ENCODE assay signal across 24 cellular contexts in the genomic region with DNA sequence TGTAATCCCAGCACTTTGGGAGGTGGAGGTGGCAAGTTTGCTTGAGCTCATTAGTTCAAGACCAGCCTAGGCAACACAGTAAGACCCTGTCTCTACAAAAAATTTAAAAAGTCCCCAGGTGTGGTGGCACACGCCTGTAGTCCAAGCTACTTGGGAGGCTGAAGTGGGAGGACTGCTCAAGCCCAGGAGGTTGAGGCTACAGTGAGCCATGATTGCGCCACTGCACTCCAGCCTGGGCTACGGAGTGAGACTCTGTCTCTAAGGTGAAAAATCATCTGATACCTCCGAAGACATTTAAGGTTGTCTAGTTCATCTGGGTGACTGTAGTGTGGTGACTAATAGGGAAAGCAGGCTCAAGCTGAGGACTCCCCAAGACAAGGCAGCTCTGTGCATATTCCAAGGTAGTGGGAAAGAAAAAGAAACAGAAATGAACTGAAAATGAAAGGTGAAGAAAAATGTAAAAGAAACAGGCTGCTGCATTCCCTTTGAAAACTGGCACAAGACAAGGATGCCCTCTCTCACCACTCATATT. TPM values are rescaled to one million over a fixed set of nuclear protein-coding genes. Genes with fewer than 3 reads are reported as not detected.
DNase-seq lines count a peak whose midpoint lies in the region; ATAC-seq and TF ChIP-seq lines count a peak whose summit lies in the region.
"Had no signal": no experiment of that assay in that cellular context is flagged by ENCODE, and none has a peak within 500 bp of the region (broad histone marks: within the 10 kb centered on the region; RNA-seq: fewer than 3 reads in every experiment).

No MANE protein-coding gene starts in this region.

- H3K27ac Mint-ChIP-seq in stimulated activated naive CD8-positive, alpha-beta T cell treated with anti-CD3 and anti-CD28 coated beads, Interleukin-15, amount 100 ng/mL, for 72 hours, result no peak overlapping the region
- H3K27ac Mint-ChIP-seq: IgD-negative memory B cell, T-helper 17 cell had no signal

- H3K4me1 ChIP-seq in right atrium auricular region, result peaks cover 0 to 15% of the 10 kb centered on the region in 2 donors
- H3K4me1 ChIP-seq: colonic mucosa had no signal

- no peaks in the 10 kb centered on the region for H3K36me3 ChIP-seq in right atrium auricular region
- H3K36me3 ChIP-seq: colonic mucosa, gastrocnemius medialis, upper lobe of right lung had no signal

- no peak overlapping the region for H3K4me3 ChIP-seq in fibroblast of mammary gland (ENCODE audit: control insufficient read depth, low read depth, low read length)
- H3K4me3 ChIP-seq in right atrium auricular region, result no peak overlapping the region
- H3K4me3 ChIP-seq: colonic mucosa, gastrocnemius medialis, upper lobe of right lung had no signal

- no peaks in the 10 kb centered on the region for H3K9me3 ChIP-seq in right atrium auricular region
- H3K9me3 ChIP-seq: colonic mucosa, gastrocnemius medialis, upper lobe of right lung had no signal

- TF ChIP-seq CTCF in fibroblast of mammary gland (conservative IDR thresholded peaks at IDR 0.05; ENCODE audit: control insufficient read depth, insufficient read depth, low read depth, low read length) (no peak), right atrium auricular region (IDR thresholded peaks at IDR 0.05) (no peak)

- no peak overlapping the region for H3K4me3 Mint-ChIP-seq in stimulated activated naive CD8-positive, alpha-beta T cell treated with anti-CD3 and anti-CD28 coated beads, Interleukin-15, amount 100 ng/mL, for 72 hours
- H3K4me3 Mint-ChIP-seq: CD8-positive, alpha-beta memory T cell; IgD-negative memory B cell; T-helper 17 cell had no signal

- no peaks in the 10 kb centered on the region for H3K27me3 ChIP-seq in right atrium auricular region
- H3K27me3 ChIP-seq: colonic mucosa, gastrocnemius medialis, upper lobe of right lung had no signal

- H3K27me3 Mint-ChIP-seq in stimulated activated naive CD8-positive, alpha-beta T cell treated with anti-CD3 and anti-CD28 coated beads, Interleukin-15, amount 100 ng/mL, for 72 hours, result no peaks in the 10 kb centered on the region
- H3K27me3 Mint-ChIP-seq: CD8-positive, alpha-beta memory T cell; IgD-negative memory B cell; T-helper 17 cell had no signal

- peak; percentile 40 for ATAC-seq in stimulated activated naive CD8-positive, alpha-beta T cell treated with anti-CD3 and anti-CD28 coated beads, Interleukin-15, Interleukin-2, amounts not matched to agents 100 U/mL and 50 U/mL, for 24 hours
- ATAC-seq in stimulated activated naive CD8-positive, alpha-beta T cell treated with anti-CD3 and anti-CD28 coated beads, Interleukin-15, amount 100 ng/mL, for 72 hours, result no peak
- ATAC-seq in SK-N-SH treated with all-trans-retinoic acid at 6 μM for 48 hours, result peak; percentile 36; the same call in 1 of the 3 replicates
- no peak for ATAC-seq in HG03039 (IDR thresholded peaks at IDR 0.05; ENCODE audit: unreplicated experiment)
- no peak for ATAC-seq in HG02610 (IDR thresholded peaks at IDR 0.05; ENCODE audit: unreplicated experiment)
- no peak for ATAC-seq in HG02884 (IDR thresholded peaks at IDR 0.05; ENCODE audit: unreplicated experiment)
- ATAC-seq: gastrocnemius medialis, T-helper 17 cell, upper lobe of right lung had no signal

- peaks cover 8 to 10% of the 10 kb centered on the region in 2 donors for H3K9me3 Mint-ChIP-seq in stimulated activated naive CD8-positive, alpha-beta T cell treated with anti-CD3 and anti-CD28 coated beads, Interleukin-15, amount 100 ng/mL, for 72 hours
- H3K9me3 Mint-ChIP-seq: CD8-positive, alpha-beta memory T cell had no signal

- no peak for DNase-seq in stimulated activated naive CD8-positive, alpha-beta T cell treated with anti-CD3 and anti-CD28 coated beads, Interleukin-15, Interleukin-2, amounts not matched to agents 100 U/mL and 50 U/mL, for 24 hours
- DNase-seq in stimulated activated naive CD8-positive, alpha-beta T cell treated with anti-CD3 and anti-CD28 coated beads, Interleukin-15, amount 100 ng/mL, for 72 hours, result no peak
- DNase-seq in fibroblast of mammary gland (ENCODE audit: low read depth) (peak; percentile 22), right atrium auricular region (ENCODE audit: low spot score) (no peak)
- DNase-seq: activated effector memory CD4-positive, alpha-beta T cell treated with Interleukin-2 at 50 U/mL for 16 hours; amygdala; CD8-positive, alpha-beta memory T cell; colonic mucosa; DND-41; gastrocnemius medialis; GOT3; left cardiac atrium; NCI-H1930; NCI-H446; retina; SHP77 treated with DMSO at 0.1 percent for 48 hours; stimulated activated CD4-positive, alpha-beta T cell treated with anti-CD3 and anti-CD28 coated beads, Interleukin-1b, Interleukin-23, amount 100 ng/mL, for 48 hours; T-helper 17 cell; upper lobe of right lung had no signal

- no peak overlapping the region for H3K27ac ChIP-seq in right atrium auricular region
- H3K27ac ChIP-seq: colonic mucosa, gastrocnemius medialis, upper lobe of right lung had no signal

- H3K4me1 Mint-ChIP-seq in stimulated activated naive CD8-positive, alpha-beta T cell treated with anti-CD3 and anti-CD28 coated beads, Interleukin-15, amount 100 ng/mL, for 72 hours, result peaks cover 57% of the 10 kb centered on the region

TF ChIP-seq in SK-N-SH treated with all-trans-retinoic acid at 6 μM for 48 hours, 23 proteins besides CTCF, POLR2A, EP300 and RAD21:
- TF ChIP-seq, protein P1, sequence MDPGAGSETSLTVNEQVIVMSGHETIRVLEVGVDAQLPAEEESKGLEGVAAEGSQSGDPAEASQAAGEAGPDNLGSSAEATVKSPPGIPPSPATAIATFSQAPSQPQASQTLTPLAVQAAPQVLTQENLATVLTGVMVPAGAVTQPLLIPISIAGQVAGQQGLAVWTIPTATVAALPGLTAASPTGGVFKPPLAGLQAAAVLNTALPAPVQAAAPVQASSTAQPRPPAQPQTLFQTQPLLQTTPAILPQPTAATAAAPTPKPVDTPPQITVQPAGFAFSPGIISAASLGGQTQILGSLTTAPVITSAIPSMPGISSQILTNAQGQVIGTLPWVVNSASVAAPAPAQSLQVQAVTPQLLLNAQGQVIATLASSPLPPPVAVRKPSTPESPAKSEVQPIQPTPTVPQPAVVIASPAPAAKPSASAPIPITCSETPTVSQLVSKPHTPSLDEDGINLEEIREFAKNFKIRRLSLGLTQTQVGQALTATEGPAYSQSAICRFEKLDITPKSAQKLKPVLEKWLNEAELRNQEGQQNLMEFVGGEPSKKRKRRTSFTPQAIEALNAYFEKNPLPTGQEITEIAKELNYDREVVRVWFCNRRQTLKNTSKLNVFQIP (CRISPR knock-in tag; IDR thresholded peaks at IDR 0.05; ENCODE audit: borderline replicate concordance, low read depth), result no peak
- TF ChIP-seq ZC3H10 (CRISPR knock-in tag; IDR thresholded peaks at IDR 0.05), result no peak
- TF ChIP-seq PPARA (CRISPR knock-in tag; IDR thresholded peaks at IDR 0.05; ENCODE audit: borderline replicate concordance), result no peak
- TF ChIP-seq TCF4 (CRISPR knock-in tag; IDR thresholded peaks at IDR 0.05; ENCODE audit: borderline replicate concordance), result no peak
- no peak for TF ChIP-seq ZNF8 (CRISPR knock-in tag; IDR thresholded peaks at IDR 0.05)
- no peak for TF ChIP-seq GLIS3 (CRISPR knock-in tag; IDR thresholded peaks at IDR 0.05)
- TF ChIP-seq, protein P2, sequence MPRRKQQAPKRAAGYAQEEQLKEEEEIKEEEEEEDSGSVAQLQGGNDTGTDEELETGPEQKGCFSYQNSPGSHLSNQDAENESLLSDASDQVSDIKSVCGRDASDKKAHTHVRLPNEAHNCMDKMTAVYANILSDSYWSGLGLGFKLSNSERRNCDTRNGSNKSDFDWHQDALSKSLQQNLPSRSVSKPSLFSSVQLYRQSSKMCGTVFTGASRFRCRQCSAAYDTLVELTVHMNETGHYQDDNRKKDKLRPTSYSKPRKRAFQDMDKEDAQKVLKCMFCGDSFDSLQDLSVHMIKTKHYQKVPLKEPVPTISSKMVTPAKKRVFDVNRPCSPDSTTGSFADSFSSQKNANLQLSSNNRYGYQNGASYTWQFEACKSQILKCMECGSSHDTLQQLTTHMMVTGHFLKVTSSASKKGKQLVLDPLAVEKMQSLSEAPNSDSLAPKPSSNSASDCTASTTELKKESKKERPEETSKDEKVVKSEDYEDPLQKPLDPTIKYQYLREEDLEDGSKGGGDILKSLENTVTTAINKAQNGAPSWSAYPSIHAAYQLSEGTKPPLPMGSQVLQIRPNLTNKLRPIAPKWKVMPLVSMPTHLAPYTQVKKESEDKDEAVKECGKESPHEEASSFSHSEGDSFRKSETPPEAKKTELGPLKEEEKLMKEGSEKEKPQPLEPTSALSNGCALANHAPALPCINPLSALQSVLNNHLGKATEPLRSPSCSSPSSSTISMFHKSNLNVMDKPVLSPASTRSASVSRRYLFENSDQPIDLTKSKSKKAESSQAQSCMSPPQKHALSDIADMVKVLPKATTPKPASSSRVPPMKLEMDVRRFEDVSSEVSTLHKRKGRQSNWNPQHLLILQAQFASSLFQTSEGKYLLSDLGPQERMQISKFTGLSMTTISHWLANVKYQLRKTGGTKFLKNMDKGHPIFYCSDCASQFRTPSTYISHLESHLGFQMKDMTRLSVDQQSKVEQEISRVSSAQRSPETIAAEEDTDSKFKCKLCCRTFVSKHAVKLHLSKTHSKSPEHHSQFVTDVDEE (CRISPR knock-in tag; IDR thresholded peaks at IDR 0.05), result no peak

RNA-seq across cellular contexts. Expression of a gene that starts 23.3 kb away (rescaled TPM):
- 10 to 100 TPM; 29.8 to 35.1 TPM for total RNA-seq in right atrium auricular region

Comparison
In these comparisons a context has a peak if more than half of its experiments do, and no peak if none do; other contexts are left out.
1. ATAC-seq: peak in stimulated activated naive CD8-positive, alpha-beta T cell treated with anti-CD3 and anti-CD28 coated beads, Interleukin-15, Interleukin-2, amounts not matched to agents 100 U/mL and 50 U/mL, for 24 hours (single experiment) and SK-N-SH treated with all-trans-retinoic acid at 6 μM for 48 hours (single experiment); none in stimulated activated naive CD8-positive, alpha-beta T cell treated with anti-CD3 and anti-CD28 coated beads, Interleukin-15, amount 100 ng/mL, for 72 hours (single experiment), HG03039 (single experiment), HG02610 (single experiment) and HG02884 (single experiment).